ENCODE assay signal across 1 cellular context in the genomic region with DNA sequence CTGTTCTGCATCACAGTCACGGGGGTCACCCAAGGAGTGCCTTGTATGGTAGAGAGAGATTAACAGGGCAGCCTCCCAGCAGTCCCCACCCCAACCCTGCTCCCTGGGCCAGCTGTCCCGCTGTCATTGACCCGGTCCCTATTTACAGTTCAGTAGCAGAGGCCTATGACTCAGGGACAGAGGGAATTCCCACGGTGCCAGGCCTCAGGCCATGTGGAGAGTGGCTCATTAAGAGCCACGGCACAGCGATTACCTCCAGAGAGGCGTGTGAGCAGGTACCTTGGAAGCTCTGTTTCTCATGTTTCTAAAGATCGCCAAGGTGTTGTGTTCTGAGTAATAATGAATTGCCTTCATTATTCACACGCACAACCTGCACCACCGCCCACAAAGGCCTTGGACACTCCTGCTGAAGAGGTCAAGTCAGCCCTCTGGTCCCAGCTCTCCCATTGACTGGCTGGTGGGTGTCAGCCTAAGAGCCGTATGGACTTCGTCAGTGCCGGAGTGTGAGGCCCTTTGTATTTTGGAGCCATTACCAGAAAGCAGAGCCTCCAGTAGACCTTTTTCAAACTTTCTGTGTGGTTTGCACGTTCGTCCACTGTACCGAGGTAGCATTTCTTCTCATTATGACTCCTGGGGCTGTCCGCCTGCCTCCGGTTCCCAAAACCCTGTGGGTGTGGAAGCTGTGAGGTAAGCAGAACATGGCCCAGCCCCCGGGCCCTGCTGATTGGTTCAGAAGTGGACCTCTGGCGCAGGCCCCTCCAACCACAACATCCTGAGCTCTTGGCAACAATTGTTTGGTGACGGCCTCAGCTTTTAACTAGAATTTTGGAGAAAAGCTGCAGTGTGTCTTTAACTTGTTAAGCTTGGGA.
TF ChIP-seq lines count a peak whose summit lies in the region.

No MANE protein-coding gene starts in this region.

TF ChIP-seq in K562, 482 proteins besides CTCF, POLR2A, EP300 and RAD21 (continued from another document and continues in another):
- TF ChIP-seq, protein P1, sequence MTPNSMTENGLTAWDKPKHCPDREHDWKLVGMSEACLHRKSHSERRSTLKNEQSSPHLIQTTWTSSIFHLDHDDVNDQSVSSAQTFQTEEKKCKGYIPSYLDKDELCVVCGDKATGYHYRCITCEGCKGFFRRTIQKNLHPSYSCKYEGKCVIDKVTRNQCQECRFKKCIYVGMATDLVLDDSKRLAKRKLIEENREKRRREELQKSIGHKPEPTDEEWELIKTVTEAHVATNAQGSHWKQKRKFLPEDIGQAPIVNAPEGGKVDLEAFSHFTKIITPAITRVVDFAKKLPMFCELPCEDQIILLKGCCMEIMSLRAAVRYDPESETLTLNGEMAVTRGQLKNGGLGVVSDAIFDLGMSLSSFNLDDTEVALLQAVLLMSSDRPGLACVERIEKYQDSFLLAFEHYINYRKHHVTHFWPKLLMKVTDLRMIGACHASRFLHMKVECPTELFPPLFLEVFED (CRISPR knock-in tag; conservative IDR thresholded peaks at IDR 0.05), result no peak
- TF ChIP-seq BACH1 (tag; IDR thresholded peaks at IDR 0.05) (no peak; the same call in 1 of the 2 replicates), NR2C1 (IDR thresholded peaks at IDR 0.05) (peak; percentile 49), NR2C1 (tag; IDR thresholded peaks at IDR 0.05) (no peak; the same call in 1 of the 2 replicates), ERF (CRISPR knock-in tag; IDR thresholded peaks at IDR 0.05) (no peak), ZFPM2 (CRISPR knock-in tag; IDR thresholded peaks at IDR 0.05) (no peak), ZNF134 (CRISPR knock-in tag; conservative IDR thresholded peaks at IDR 0.05) (no peak), SMAD3 (CRISPR knock-in tag; conservative IDR thresholded peaks at IDR 0.05) (no peak), MCM2 (IDR thresholded peaks at IDR 0.05; ENCODE audit: low read depth) (no peak), ATF1 (CRISPR knock-in tag; IDR thresholded peaks at IDR 0.05) (no peak), ATF1 (tag; IDR thresholded peaks at IDR 0.05) (peak; percentile 71), GATA2 (CRISPR knock-in tag; IDR thresholded peaks at IDR 0.05) (no peak; the same call in 1 of the 2 replicates), NCOA2 (IDR thresholded peaks at IDR 0.05; ENCODE audit: partially characterized antibody in 2 of 2) (no peak), ZNF41 (CRISPR knock-in tag; conservative IDR thresholded peaks at IDR 0.05) (no peak), RAD51 (IDR thresholded peaks at IDR 0.05; ENCODE audit: borderline replicate concordance, low read depth) (peak; percentile 13; the same call in 1 of the 2 replicates), CGGBP1 (CRISPR knock-in tag; IDR thresholded peaks at IDR 0.05) (0 out of 2 replicates have a peak, but pooled peaks have one; percentile 52), RBM22 (IDR thresholded peaks at IDR 0.05; ENCODE audit: low read depth, low read length, poor library complexity, severe bottlenecking) (no peak), HDAC3 (IDR thresholded peaks at IDR 0.05; ENCODE audit: borderline replicate concordance, partially characterized antibody) (peak; percentile 26), ZBTB12 (CRISPR knock-in tag; IDR thresholded peaks at IDR 0.05) (no peak), ZNF217 (CRISPR knock-in tag; IDR thresholded peaks at IDR 0.05) (no peak), XRCC3 (IDR thresholded peaks at IDR 0.05) (no peak), ARID3A (IDR thresholded peaks at IDR 0.05; ENCODE audit: borderline replicate concordance, low read depth, low read length) (no peak), HNRNPL (IDR thresholded peaks at IDR 0.05; ENCODE audit: low read depth, low read length) (no peak), NFATC3 (IDR thresholded peaks at IDR 0.05) (no peak), ZNF639 (CRISPR knock-in tag; conservative IDR thresholded peaks at IDR 0.05 in 1 of 2, IDR thresholded peaks at IDR 0.05 in 1 of 2) (no peak), TAF7 (tag; IDR thresholded peaks at IDR 0.05) (no peak; the same call in 1 of the 2 replicates), SRSF9 (IDR thresholded peaks at IDR 0.05; ENCODE audit: borderline replicate concordance, low read depth, low read length) (no peak), ZNF717 (CRISPR knock-in tag; IDR thresholded peaks at IDR 0.05) (no peak), SMARCE1 (IDR thresholded peaks at IDR 0.05) (peak; percentile 25; the same call in 1 of the 2 replicates), COPS2 (conservative IDR thresholded peaks at IDR 0.05) (no peak), THAP12 (CRISPR knock-in tag; IDR thresholded peaks at IDR 0.05) (no peak), SMAD4 (CRISPR knock-in tag; conservative IDR thresholded peaks at IDR 0.05) (0 out of 2 replicates have a peak, but pooled peaks have one; percentile 30), TEAD4 (IDR thresholded peaks at IDR 0.05; ENCODE audit: low read length) (no peak), TEAD4 (CRISPR knock-in tag; IDR thresholded peaks at IDR 0.05; ENCODE audit: borderline replicate concordance) (no peak), RBM15 (IDR thresholded peaks at IDR 0.05; ENCODE audit: insufficient read depth, low read length) (no peak), ZFP30 (CRISPR knock-in tag; IDR thresholded peaks at IDR 0.05; ENCODE audit: borderline replicate concordance) (no peak), PRDM10 (IDR thresholded peaks at IDR 0.05; ENCODE audit: partially characterized antibody) (peak; percentile 54), ZNF274 (IDR thresholded peaks at IDR 0.05; ENCODE audit: borderline replicate concordance, low read depth, low read length) (no peak), ZNF436 (CRISPR knock-in tag; IDR thresholded peaks at IDR 0.05) (no peak)
- TF ChIP-seq, protein P2, sequence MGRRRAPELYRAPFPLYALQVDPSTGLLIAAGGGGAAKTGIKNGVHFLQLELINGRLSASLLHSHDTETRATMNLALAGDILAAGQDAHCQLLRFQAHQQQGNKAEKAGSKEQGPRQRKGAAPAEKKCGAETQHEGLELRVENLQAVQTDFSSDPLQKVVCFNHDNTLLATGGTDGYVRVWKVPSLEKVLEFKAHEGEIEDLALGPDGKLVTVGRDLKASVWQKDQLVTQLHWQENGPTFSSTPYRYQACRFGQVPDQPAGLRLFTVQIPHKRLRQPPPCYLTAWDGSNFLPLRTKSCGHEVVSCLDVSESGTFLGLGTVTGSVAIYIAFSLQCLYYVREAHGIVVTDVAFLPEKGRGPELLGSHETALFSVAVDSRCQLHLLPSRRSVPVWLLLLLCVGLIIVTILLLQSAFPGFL (CRISPR knock-in tag; IDR thresholded peaks at IDR 0.05), result no peak
- TF ChIP-seq, protein P3, sequence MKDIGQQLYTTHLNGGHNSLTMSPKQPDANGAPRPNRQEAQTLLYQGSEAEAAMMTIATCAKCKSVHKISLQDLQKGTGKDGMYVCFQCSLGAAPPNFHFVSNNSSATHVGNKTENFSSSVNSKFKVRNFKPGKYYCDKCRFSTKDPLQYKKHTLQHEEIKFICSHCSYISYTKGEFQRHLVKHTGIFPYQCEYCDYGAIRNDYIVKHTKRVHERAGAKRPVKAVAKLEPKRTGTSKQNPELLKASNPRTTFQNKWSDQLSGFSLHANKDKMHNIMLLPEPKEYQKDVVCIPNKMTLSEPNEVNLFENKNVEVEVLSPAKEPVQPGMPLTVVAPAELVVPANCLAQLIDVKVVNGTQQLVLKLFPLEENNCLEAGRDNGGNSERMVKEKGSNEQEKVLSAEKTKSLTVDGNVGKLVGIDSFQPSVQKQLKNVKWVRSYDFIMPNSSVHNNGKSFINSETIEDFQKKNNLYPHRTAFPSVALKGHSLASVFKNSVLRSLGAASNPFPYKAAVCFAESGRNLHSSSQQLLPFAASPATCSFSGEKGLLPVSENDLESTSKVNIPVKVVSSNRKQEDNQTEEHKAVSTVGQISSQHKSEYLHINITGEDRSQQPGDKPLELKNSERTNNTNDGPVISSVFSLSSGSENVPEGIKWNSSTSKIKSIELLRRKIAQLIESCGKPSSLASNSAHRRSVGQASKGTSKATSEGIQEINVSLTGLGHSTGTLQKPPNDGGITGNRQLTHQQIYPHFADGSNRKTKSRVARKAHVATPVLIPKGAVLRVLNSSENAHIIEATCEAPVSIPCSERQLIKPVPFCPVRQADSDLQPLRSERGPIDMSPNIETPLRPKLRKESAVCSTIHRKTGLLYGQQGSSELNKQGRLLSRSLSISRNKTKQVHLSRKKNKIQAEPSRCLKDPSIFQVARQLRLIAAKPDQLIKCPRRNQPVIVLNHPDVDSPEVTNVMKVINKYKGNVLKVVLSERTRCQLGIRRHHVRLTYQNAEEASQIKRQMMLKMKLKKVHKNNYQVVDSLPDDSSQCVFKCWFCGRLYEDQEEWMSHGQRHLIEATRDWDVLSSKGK (CRISPR knock-in tag; IDR thresholded peaks at IDR 0.05), result no peak
- TF ChIP-seq, protein P4, sequence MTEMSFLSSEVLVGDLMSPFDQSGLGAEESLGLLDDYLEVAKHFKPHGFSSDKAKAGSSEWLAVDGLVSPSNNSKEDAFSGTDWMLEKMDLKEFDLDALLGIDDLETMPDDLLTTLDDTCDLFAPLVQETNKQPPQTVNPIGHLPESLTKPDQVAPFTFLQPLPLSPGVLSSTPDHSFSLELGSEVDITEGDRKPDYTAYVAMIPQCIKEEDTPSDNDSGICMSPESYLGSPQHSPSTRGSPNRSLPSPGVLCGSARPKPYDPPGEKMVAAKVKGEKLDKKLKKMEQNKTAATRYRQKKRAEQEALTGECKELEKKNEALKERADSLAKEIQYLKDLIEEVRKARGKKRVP (CRISPR knock-in tag; IDR thresholded peaks at IDR 0.05), result no peak
